1 cellular context compared by ENCODE assay signal in the genomic region with DNA sequence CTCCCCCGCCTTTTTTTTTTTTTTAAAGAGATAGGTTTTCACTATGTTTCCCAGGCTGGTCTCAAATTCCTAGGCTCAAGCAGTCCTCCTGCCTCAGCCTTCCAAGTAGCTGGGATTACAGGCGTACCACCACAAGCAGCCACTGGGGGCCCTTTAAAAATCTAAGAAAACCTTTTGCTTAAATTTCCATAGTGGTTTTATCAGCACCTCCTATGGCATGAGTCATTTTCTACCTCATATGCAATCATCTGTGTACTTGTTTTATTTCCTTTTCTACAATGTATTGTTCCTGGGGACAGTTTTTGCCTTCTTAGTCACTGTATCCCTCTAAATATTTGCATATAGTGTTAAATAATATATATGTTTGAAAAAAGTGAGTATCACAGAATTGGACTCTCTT.
TF ChIP-seq lines count a peak whose summit lies in the region.

No MANE protein-coding gene starts in this region.

TF ChIP-seq in SK-N-SH treated with all-trans-retinoic acid at 6 μM for 48 hours, 23 proteins besides CTCF, POLR2A, EP300 and RAD21 (continued from another document):
- TF ChIP-seq TCF4 (CRISPR knock-in tag; IDR thresholded peaks at IDR 0.05; ENCODE audit: borderline replicate concordance), result no peak
- TF ChIP-seq SNAI2 (CRISPR knock-in tag; IDR thresholded peaks at IDR 0.05), result no peak
- TF ChIP-seq, protein P1, sequence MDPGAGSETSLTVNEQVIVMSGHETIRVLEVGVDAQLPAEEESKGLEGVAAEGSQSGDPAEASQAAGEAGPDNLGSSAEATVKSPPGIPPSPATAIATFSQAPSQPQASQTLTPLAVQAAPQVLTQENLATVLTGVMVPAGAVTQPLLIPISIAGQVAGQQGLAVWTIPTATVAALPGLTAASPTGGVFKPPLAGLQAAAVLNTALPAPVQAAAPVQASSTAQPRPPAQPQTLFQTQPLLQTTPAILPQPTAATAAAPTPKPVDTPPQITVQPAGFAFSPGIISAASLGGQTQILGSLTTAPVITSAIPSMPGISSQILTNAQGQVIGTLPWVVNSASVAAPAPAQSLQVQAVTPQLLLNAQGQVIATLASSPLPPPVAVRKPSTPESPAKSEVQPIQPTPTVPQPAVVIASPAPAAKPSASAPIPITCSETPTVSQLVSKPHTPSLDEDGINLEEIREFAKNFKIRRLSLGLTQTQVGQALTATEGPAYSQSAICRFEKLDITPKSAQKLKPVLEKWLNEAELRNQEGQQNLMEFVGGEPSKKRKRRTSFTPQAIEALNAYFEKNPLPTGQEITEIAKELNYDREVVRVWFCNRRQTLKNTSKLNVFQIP (CRISPR knock-in tag; IDR thresholded peaks at IDR 0.05; ENCODE audit: borderline replicate concordance, low read depth), result no peak
- no peak for TF ChIP-seq BACH2 (CRISPR knock-in tag; IDR thresholded peaks at IDR 0.05; ENCODE audit: borderline replicate concordance)
- TF ChIP-seq ESRRG (CRISPR knock-in tag; IDR thresholded peaks at IDR 0.05), result no peak
- TF ChIP-seq ZNF565 (CRISPR knock-in tag; conservative IDR thresholded peaks at IDR 0.05; ENCODE audit: low read depth), result no peak
- no peak for TF ChIP-seq ZNF70 (CRISPR knock-in tag; IDR thresholded peaks at IDR 0.05)
